22 cellular contexts compared by ENCODE assay signal in the genomic region with DNA sequence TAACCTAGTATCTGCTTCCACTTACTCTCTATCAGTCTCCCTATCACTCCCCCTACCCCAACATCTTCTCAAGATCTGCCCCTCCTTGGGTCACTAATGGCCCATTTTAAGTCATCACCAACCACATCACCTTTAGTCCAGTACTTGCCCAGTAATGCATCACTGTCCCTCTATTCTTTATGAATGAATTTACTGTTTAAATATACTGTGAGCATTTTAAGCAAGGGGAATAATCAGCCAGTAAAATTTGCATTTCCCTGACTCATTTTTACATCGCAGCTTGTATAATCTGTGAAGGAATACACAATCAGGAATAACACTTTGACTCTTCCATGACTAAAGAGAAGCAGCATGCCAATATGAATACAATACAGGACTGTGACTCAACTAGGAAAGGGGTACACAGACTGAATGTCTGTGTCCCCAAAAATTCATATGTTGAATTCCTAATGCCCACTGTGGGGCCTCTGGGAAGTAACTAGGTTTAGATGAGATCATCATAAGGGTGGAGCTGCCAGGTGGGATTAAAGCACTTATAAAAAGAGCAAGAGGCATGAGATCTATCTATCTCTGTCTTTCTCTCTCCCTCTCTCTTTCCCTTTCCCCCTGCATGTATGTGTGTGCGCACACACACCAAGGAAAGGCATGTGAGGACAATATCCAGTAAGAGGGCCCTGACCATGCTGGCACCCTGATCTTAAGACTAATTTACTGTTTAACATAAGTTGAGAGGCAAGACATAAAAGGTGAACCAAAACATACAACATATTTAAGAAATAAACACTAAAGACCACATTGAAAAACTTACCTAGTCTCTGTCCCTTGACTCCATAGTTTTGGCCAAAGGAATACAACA. TPM values are rescaled to one million over a fixed set of nuclear protein-coding genes. Genes with fewer than 3 reads are reported as not detected.
"Had no signal": no experiment of that assay in that cellular context is flagged by ENCODE, and none has a peak within 500 bp of the region (broad histone marks: within the 10 kb centered on the region; RNA-seq: fewer than 3 reads in every experiment).

No MANE protein-coding gene starts in this region.

- H3K9me3 ChIP-seq: breast epithelium, left lung had no signal

- H3K4me3 ChIP-seq: breast epithelium, dorsolateral prefrontal cortex, left lung had no signal

- H3K4me1 ChIP-seq: breast epithelium, left lung had no signal

- H3K27ac ChIP-seq: breast epithelium, left lung had no signal

- DNase-seq: activated B cell treated with CpG ODN at 0.5 μM for 24 hours; activated CD4-positive, alpha-beta T cell treated with anti-CD3 and anti-CD28 coated beads, Interleukin-2, amount 10 ng/mL, durations not matched to agents 7 days and 5 days; activated CD8-positive, alpha-beta memory T cell treated with anti-CD3 and anti-CD28 coated beads, Interleukin-2, amount 50 U/mL, for 48 hours; activated naive CD8-positive, alpha-beta T cell treated with anti-CD3 and anti-CD28 coated beads, Interleukin-2, amount 10 ng/mL, durations not matched to agents 7 days and 5 days; aorta; dorsolateral prefrontal cortex; hippocampal formation; left lung; mammary epithelial cell; naive thymus-derived CD8-positive, alpha-beta T cell; posterior cingulate gyrus; stimulated activated CD4-positive, alpha-beta T cell treated with anti-CD3 and anti-CD28 coated beads, Interleukin-4, amount 100 ng/mL, for 1 hour; stimulated activated naive CD4-positive, alpha-beta T cell treated with Interleukin-2 at 50 U/mL for 16 hours; substantia nigra; SW 1271 had no signal

- H3K27me3 Mint-ChIP-seq: activated B cell treated with CpG ODN at 0.5 μM for 24 hours; activated CD4-positive, alpha-beta T cell treated with anti-CD3 and anti-CD28 coated beads, Interleukin-2, amount 10 ng/mL, durations not matched to agents 7 days and 5 days; activated naive CD8-positive, alpha-beta T cell treated with anti-CD3 and anti-CD28 coated beads, Interleukin-2, amount 10 ng/mL, durations not matched to agents 7 days and 5 days; naive thymus-derived CD8-positive, alpha-beta T cell; type B pancreatic cell had no signal

- H3K4me1 Mint-ChIP-seq: activated B cell treated with CpG ODN at 0.5 μM for 24 hours had no signal

- H3K9me3 Mint-ChIP-seq: activated B cell treated with CpG ODN at 0.5 μM for 24 hours; activated CD4-positive, alpha-beta T cell treated with anti-CD3 and anti-CD28 coated beads, Interleukin-2, amount 10 ng/mL, durations not matched to agents 7 days and 5 days; activated naive CD8-positive, alpha-beta T cell treated with anti-CD3 and anti-CD28 coated beads, Interleukin-2, amount 10 ng/mL, durations not matched to agents 7 days and 5 days; activated T-helper 2 cell treated with anti-CD3 and anti-CD28 coated beads, Interferon-gamma antibody, Interleukin-2, Interleukin-4, amounts not matched to agents 10 μg/mL and 5 μg/mL and 100 μg/mL, durations not matched to agents 14 hours and 24 hours and 36 hours; type B pancreatic cell had no signal

- H3K4me3 Mint-ChIP-seq: activated B cell treated with CpG ODN at 0.5 μM for 24 hours; activated CD4-positive, alpha-beta T cell treated with anti-CD3 and anti-CD28 coated beads, Interleukin-2, amount 10 ng/mL, durations not matched to agents 7 days and 5 days; activated naive CD8-positive, alpha-beta T cell treated with anti-CD3 and anti-CD28 coated beads, Interleukin-2, amount 10 ng/mL, durations not matched to agents 7 days and 5 days; naive thymus-derived CD8-positive, alpha-beta T cell; type B pancreatic cell had no signal

- H3K27me3 ChIP-seq: breast epithelium, dorsolateral prefrontal cortex, left lung had no signal

- ATAC-seq: esophagus mucosa; left lung; naive thymus-derived CD8-positive, alpha-beta T cell had no signal

- H3K27ac Mint-ChIP-seq: activated B cell treated with CpG ODN at 0.5 μM for 24 hours; activated CD4-positive, alpha-beta T cell treated with anti-CD3 and anti-CD28 coated beads, Interleukin-2, amount 10 ng/mL, durations not matched to agents 7 days and 5 days; activated naive CD8-positive, alpha-beta T cell treated with anti-CD3 and anti-CD28 coated beads, Interleukin-2, amount 10 ng/mL, durations not matched to agents 7 days and 5 days; activated T-helper 2 cell treated with anti-CD3 and anti-CD28 coated beads, Interferon-gamma antibody, Interleukin-2, Interleukin-4, amounts not matched to agents 10 μg/mL and 5 μg/mL and 100 μg/mL, durations not matched to agents 14 hours and 24 hours and 36 hours; type B pancreatic cell had no signal

- H3K36me3 ChIP-seq: breast epithelium had no signal

RNA-seq across cellular contexts. Expression of a gene that starts 55.1 kb away (rescaled TPM):
- total RNA-seq: activated B cell treated with CpG ODN at 0.5 μM for 24 hours; activated CD4-positive, alpha-beta T cell treated with anti-CD3 and anti-CD28 coated beads, Interleukin-2, amount 10 ng/mL, durations not matched to agents 7 days and 5 days; activated naive CD8-positive, alpha-beta T cell treated with anti-CD3 and anti-CD28 coated beads, Interleukin-2, amount 10 ng/mL, durations not matched to agents 7 days and 5 days; activated T-helper 2 cell treated with anti-CD3 and anti-CD28 coated beads, Interferon-gamma antibody, Interleukin-2, Interleukin-4, amounts not matched to agents 10 μg/mL and 5 μg/mL and 100 μg/mL, durations not matched to agents 14 hours and 24 hours and 36 hours; aorta; naive thymus-derived CD8-positive, alpha-beta T cell; SK-MEL-5; skeletal muscle tissue; T-helper 2 cell treated with Interferon-gamma antibody and Interleukin-4, amounts not matched to agents 100 ng/mL and 5 ng/mL, for 36 hours had no signal
- polyA plus RNA-seq: naive thymus-derived CD8-positive, alpha-beta T cell had no signal
